In genomic region chr11:70270877-70271634, GRCh38 we compare ENCODE assay signal across 8 cellular contexts. TPM values are rescaled to one million over a fixed set of nuclear protein-coding genes. Genes with fewer than 3 reads are reported as not detected.
DNase-seq lines count a peak whose midpoint lies in the region; ATAC-seq and TF ChIP-seq lines count a peak whose summit lies in the region.

No MANE protein-coding gene starts in this region.

- peak overlapping the region; percentile 92 for H3K9ac ChIP-seq in NT2/D1 (ENCODE audit: insufficient read length, low read depth)

- TF ChIP-seq CTCF in foreskin fibroblast (IDR thresholded peaks at IDR 0.05; ENCODE audit: low read depth, low read length) (no peak), neutrophil (IDR thresholded peaks at IDR 0.05) (no peak), upper lobe of right lung (IDR thresholded peaks at IDR 0.05) (no peak)

- H3K27me3 ChIP-seq in NT2/D1 (ENCODE audit: insufficient read depth, insufficient read length) (no peaks in the 10 kb centered on the region), neutrophil (peaks cover 30% of the 10 kb centered on the region), upper lobe of right lung (no peaks in the 10 kb centered on the region)

- peak overlapping the region; percentile 85 for H3K27ac Mint-ChIP-seq in activated T-helper 17 cell treated with anti-CD3 and anti-CD28 coated beads, Interleukin-2, amount 50 U/mL, for 72 hours

- H3K27ac ChIP-seq in neutrophil (peak overlapping the region; percentile 96), upper lobe of right lung (peak overlapping the region; percentile 86)

- ATAC-seq in HG02943 (IDR thresholded peaks at IDR 0.05; ENCODE audit: low read depth, unreplicated experiment) (peak; percentile 37), upper lobe of right lung (peak; percentile 67)
- peak; percentile 46 for ATAC-seq in activated T-helper 17 cell treated with anti-CD3 and anti-CD28 coated beads, Interleukin-2, amount 50 U/mL, for 72 hours (replicated peaks)

- peaks cover 15% of the 10 kb centered on the region for H3K4me1 Mint-ChIP-seq in activated T-helper 17 cell treated with anti-CD3 and anti-CD28 coated beads, Interleukin-2, amount 50 U/mL, for 72 hours

- H3K4me1 ChIP-seq in NT2/D1 (ENCODE audit: insufficient read depth, insufficient read length): no peaks in the 10 kb centered on the region
- H3K4me1 ChIP-seq in neutrophil (ENCODE audit: control insufficient read depth in 1 of 2, insufficient read depth in 1 of 2, low read depth in 1 of 2, low read length in 1 of 2): peaks cover 40 to 41% of the 10 kb centered on the region in 2 experiments
- peaks cover 28% of the 10 kb centered on the region for H3K4me1 ChIP-seq in upper lobe of right lung

- H3K4me3 ChIP-seq in NT2/D1 (ENCODE audit: insufficient read length, low read depth): peak overlapping the region; percentile 84
- H3K4me3 ChIP-seq in foreskin fibroblast (ENCODE audit: low read depth in 1 of 2, low read length in 2 of 2): peak overlapping the region; percentile 76 to 87
- H3K4me3 ChIP-seq in neutrophil (ENCODE audit: low read depth in 1 of 2, low read length in 1 of 2): peak overlapping the region; percentile 97 to 99
- H3K4me3 ChIP-seq in upper lobe of right lung: peak overlapping the region; percentile 93

- no peaks in the 10 kb centered on the region for H3K9me3 Mint-ChIP-seq in activated T-helper 17 cell treated with anti-CD3 and anti-CD28 coated beads, Interleukin-2, amount 50 U/mL, for 72 hours

- H3K36me3 ChIP-seq in NT2/D1 (ENCODE audit: insufficient read depth, insufficient read length, low read length) (peaks cover 37% of the 10 kb centered on the region), neutrophil (peaks cover 40% of the 10 kb centered on the region), upper lobe of right lung (peaks cover 33% of the 10 kb centered on the region)

- intact Hi-C loops in upper lobe of right lung (cut with DNase I): no loop called here

- H3K4me3 Mint-ChIP-seq in activated T-helper 17 cell treated with anti-CD3 and anti-CD28 coated beads, Interleukin-2, amount 50 U/mL, for 72 hours: peak overlapping the region; percentile 91

- peak; percentile 22 for DNase-seq in NCI-H82 (lab: John Stamatoyannopoulos, UW)
- no peak for DNase-seq in NCI-H82 treated with DMSO at 0.1 percent for 48 hours (lab: John Stamatoyannopoulos, UW; ENCODE audit: unreplicated experiment)
- no peak for DNase-seq in NT2/D1 (ENCODE audit: low read depth, low spot score)
- DNase-seq in foreskin fibroblast: peak; percentile 30 to 60
- peak; percentile 81 for DNase-seq in upper lobe of right lung

- no peaks in the 10 kb centered on the region for H3K27me3 Mint-ChIP-seq in activated T-helper 17 cell treated with anti-CD3 and anti-CD28 coated beads, Interleukin-2, amount 50 U/mL, for 72 hours

- H3K9me3 ChIP-seq in NT2/D1 (ENCODE audit: insufficient read depth, low read length): no peaks in the 10 kb centered on the region
- H3K9me3 ChIP-seq in neutrophil: no peaks in the 10 kb centered on the region
- no peaks in the 10 kb centered on the region for H3K9me3 ChIP-seq in upper lobe of right lung

- H3K36me3 Mint-ChIP-seq in activated T-helper 17 cell treated with anti-CD3 and anti-CD28 coated beads, Interleukin-2, amount 50 U/mL, for 72 hours (ENCODE audit: low read depth): peaks cover 43% of the 10 kb centered on the region

RNA-seq across cellular contexts. Expression of gene PPFIA1, which starts 0.6 kb away (rescaled TPM):
- total RNA-seq in activated T-helper 17 cell treated with anti-CD3 and anti-CD28 coated beads, Interleukin-2, amount 50 U/mL, for 72 hours: 10 to 100 TPM; 34.0 to 44.5 TPM
- 73.3 TPM for total RNA-seq in upper lobe of right lung

Comparison
In these comparisons a context has a peak if more than half of its experiments do, and no peak if none do; other contexts are left out.
1. DNase-seq: peak in NCI-H82 (single experiment), foreskin fibroblast (2 of 2) and upper lobe of right lung (single experiment); none in NCI-H82 treated with DMSO at 0.1 percent for 48 hours (single experiment) and NT2/D1 (single experiment).
2. Peak in every context shown above with its lines, with median percentiles within 50 percentile points of each other: ATAC-seq and H3K4me3 ChIP-seq.